Comparison of ENCODE assay signal across 9 cellular contexts in the genomic region with DNA sequence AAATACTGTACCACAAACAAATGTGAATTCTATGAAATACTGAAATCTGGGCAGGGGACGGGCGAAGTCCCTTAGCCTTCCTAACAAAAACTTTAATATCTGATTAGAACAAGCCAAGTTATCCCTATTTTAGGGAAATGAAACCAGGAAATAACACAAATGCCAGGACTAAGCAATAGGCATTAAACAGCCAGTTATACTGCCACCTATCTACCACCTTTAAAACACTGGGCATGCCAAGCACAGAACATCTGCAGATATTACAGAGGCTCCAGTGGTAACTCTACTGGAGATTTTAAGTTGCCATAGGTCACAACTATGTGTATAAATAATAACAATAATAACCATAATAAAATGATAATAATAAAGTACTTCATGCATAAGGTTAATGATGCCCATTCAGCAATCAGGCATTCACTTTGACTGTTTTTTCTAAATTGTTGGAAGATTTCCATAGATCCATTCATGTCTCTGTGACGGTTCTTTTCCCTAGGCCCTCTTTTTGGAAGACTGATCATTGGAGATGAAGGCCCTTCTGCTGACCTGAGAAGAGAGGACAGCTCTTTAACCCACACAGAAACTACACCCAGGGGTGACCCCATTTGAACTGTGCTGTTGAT.
DNase-seq lines count a peak whose midpoint lies in the region; ATAC-seq and TF ChIP-seq lines count a peak whose summit lies in the region.
"Had no signal": no experiment of that assay in that cellular context is flagged by ENCODE, and none has a peak within 500 bp of the region (broad histone marks: within the 10 kb centered on the region; RNA-seq: fewer than 3 reads in every experiment).

No MANE protein-coding gene starts in this region.

- TF ChIP-seq EP300 in gastroesophageal sphincter (IDR thresholded peaks at IDR 0.05) = no peak

- no peaks in the 10 kb centered on the region for H3K36me3 ChIP-seq in mucosa of descending colon (ENCODE audit: low read depth)
- no peaks in the 10 kb centered on the region for H3K36me3 ChIP-seq in gastroesophageal sphincter
- H3K36me3 ChIP-seq: neutrophil had no signal

- H3K4me1 ChIP-seq in mucosa of descending colon (ENCODE audit: low read depth) (no peaks in the 10 kb centered on the region), gastroesophageal sphincter (peaks cover 0 to 9% (median 0%) of the 10 kb centered on the region in 3 donors)

- DNase-seq in DMS53 (lab: John Stamatoyannopoulos, UW) (peak; percentile 70), astrocyte of the cerebellum (ENCODE audit: low read depth) (no peak), mucosa of descending colon (no peak), GDM1 (lab: John Stamatoyannopoulos, UW) (no peak)

- in situ Hi-C loops in astrocyte of the cerebellum (cut with HindIII; ENCODE audit: low sequenced_read_pairs) = no loop called here

- TF ChIP-seq CTCF in LNCAP (IDR thresholded peaks at IDR 0.05) (peak; percentile 74), astrocyte of the cerebellum (IDR thresholded peaks at IDR 0.05; ENCODE audit: low read depth, low read length, missing control alignments) (peak; percentile 58), mucosa of descending colon (IDR thresholded peaks at IDR 0.05) (no peak), gastroesophageal sphincter (IDR thresholded peaks at IDR 0.05) (peak in 2 of 4 experiments; percentile 14 to 48)

- WGBS in gastroesophageal sphincter (ENCODE audit: low coverage in 1 of 2), 2 donors = 70 to 76% methylated on average over 3 of the region's 3 CpGs

- intact Hi-C loops in mucosa of descending colon (cut with DNase I, micrococcal nuclease) = no loop called here

- H3K9me3 ChIP-seq in mucosa of descending colon (no peaks in the 10 kb centered on the region), gastroesophageal sphincter (no peaks in the 10 kb centered on the region)
- H3K9me3 ChIP-seq: neutrophil had no signal

- no peaks in the 10 kb centered on the region for H3K27me3 ChIP-seq in gastroesophageal sphincter
- H3K27me3 ChIP-seq: neutrophil had no signal

- TF ChIP-seq POLR2A in gastroesophageal sphincter (IDR thresholded peaks at IDR 0.05) = no peak

- no peak overlapping the region for H3K27ac ChIP-seq in gastroesophageal sphincter
- H3K27ac ChIP-seq: neutrophil had no signal

- H3K4me3 ChIP-seq in astrocyte of the cerebellum (ENCODE audit: low read depth, low read length) (no peak overlapping the region), mucosa of descending colon (no peak overlapping the region), gastroesophageal sphincter (no peak overlapping the region)

- ATAC-seq in mucosa of descending colon (peak; percentile 31), HG02678 (IDR thresholded peaks at IDR 0.05; ENCODE audit: unreplicated experiment) (no peak), gastroesophageal sphincter (no peak), HG02884 (IDR thresholded peaks at IDR 0.05; ENCODE audit: unreplicated experiment) (no peak)
